8 cellular contexts compared by ENCODE assay signal in genomic region chr2:178482437-178482836, GRCh38. TPM values are rescaled to one million over a fixed set of nuclear protein-coding genes. Genes with fewer than 3 reads are reported as not detected.
A peak's percentile ranks its signal among the peaks of the same experiment; 100 is the strongest.
DNase-seq lines count a peak whose midpoint lies in the region; ATAC-seq, FAIRE-seq and TF ChIP-seq lines count a peak whose summit lies in the region.

No MANE protein-coding gene starts in this region.

- BruUV-seq in OCI-LY7 (replicated peaks; lab: Mats Ljungman, UMichigan) = no TSS peak

- 0 out of 2 replicates have a peak, but pooled peaks cover 9% of the 10 kb centered on the region for H3K36me3 ChIP-seq in HAP-1 (replicated peaks)
- H3K36me3 ChIP-seq in OCI-LY7 (ENCODE audit: insufficient read depth, low read length) = peaks cover 19% of the 10 kb centered on the region

- H3K4me3 ChIP-seq in HAP-1 (peak overlapping the region; percentile 54), OCI-LY7 (ENCODE audit: low read depth, low read length, poor library complexity, severe bottlenecking) (peak overlapping the region; percentile 78)

- no peak for DNase-seq in GM18507 (ENCODE audit: extremely low spot score, insufficient read length, low read depth)
- peak; percentile 35 to 67 for DNase-seq in HAP-1 (ENCODE audit: low spot score in 2 of 2)
- DNase-seq in OCI-LY7 (ENCODE audit: low spot score) = peak; percentile 32
- no peak for DNase-seq in naive thymus-derived CD8-positive, alpha-beta T cell
- no peak for DNase-seq in H54 (ENCODE audit: insufficient read length, low spot score)
- DNase-seq in left colon = no peak
- no peak for DNase-seq in T1000 (lab: John Stamatoyannopoulos, UW)
- no peak for DNase-seq in NCI-H774 (lab: John Stamatoyannopoulos, UW)

- peaks cover 50% of the 10 kb centered on the region for H3K79me2 ChIP-seq in OCI-LY7 (ENCODE audit: insufficient read depth, low read depth, low read length)

- ATAC-seq in naive thymus-derived CD8-positive, alpha-beta T cell = no peak
- no peak for ATAC-seq in left colon

- H3K9me2 ChIP-seq in OCI-LY7 (ENCODE audit: insufficient read depth, low read length) = no peaks in the 10 kb centered on the region

- POLR2A ChIA-PET in OCI-LY7 (lab: Charles Lee) = interaction anchor here (0.7 to 2.4 kb wide), 15 partner anchors 8 to 1271 kb away, joined by 3 to 21 read pairs (median 3); partner anchors contain the start of genes PJVK and PRKRA
- POLR2A ChIA-PET in naive thymus-derived CD8-positive, alpha-beta T cell (lab: Charles Lee) = interaction anchor here (0.6 to 1.4 kb wide), 2 partner anchors 33 to 181 kb away, joined by 3 to 6 read pairs; no protein-coding TSS in a partner anchor

- H3K27me3 Mint-ChIP-seq in naive thymus-derived CD8-positive, alpha-beta T cell = no peaks in the 10 kb centered on the region

- H3K4me2 ChIP-seq in OCI-LY7 (ENCODE audit: low read length) = peak overlapping the region; percentile 97

- peaks cover 20% of the 10 kb centered on the region; the same call in 1 of the 2 replicates for H4K20me1 ChIP-seq in OCI-LY7 (ENCODE audit: insufficient read depth, low read length)

- peak overlapping the region; percentile 61 to 97 (median 94) for H3K4me3 Mint-ChIP-seq in naive thymus-derived CD8-positive, alpha-beta T cell

- no peak overlapping the region for H2AFZ ChIP-seq in OCI-LY7 (ENCODE audit: low read length)

- TF ChIP-seq CTCF in OCI-LY7 (conservative IDR thresholded peaks at IDR 0.05; ENCODE audit: low read length) = no peak

- no peak for TF ChIP-seq POLR2A in H54 (IDR thresholded peaks at IDR 0.05; ENCODE audit: low read depth, low read length)

- no peaks in the 10 kb centered on the region for H3K27me3 ChIP-seq in HAP-1 (ENCODE audit: low read depth)

- intact Hi-C loops in OCI-LY7 (cut with micrococcal nuclease; ENCODE audit: unreplicated experiment) = no loop called here
- intact Hi-C loops in left colon (cut with DNase I, micrococcal nuclease) = no loop called here

- H3K4me1 Mint-ChIP-seq in naive thymus-derived CD8-positive, alpha-beta T cell = peaks cover 31 to 77% (median 67%) of the 10 kb centered on the region in 4 donors

- no peak overlapping the region for H3K27ac ChIP-seq in OCI-LY7 (ENCODE audit: low read depth, low read length, poor library complexity, severe bottlenecking)

- peak overlapping the region in 3 of 10 donors; percentile 5 to 88 (median 74) for H3K27ac Mint-ChIP-seq in naive thymus-derived CD8-positive, alpha-beta T cell

- in situ Hi-C loops in HAP-1 (cut with MboI; ENCODE audit: low sequenced_read_pairs) = no loop called here

- no peaks in the 10 kb centered on the region for H3K9me3 Mint-ChIP-seq in naive thymus-derived CD8-positive, alpha-beta T cell

- FAIRE-seq in GM18507 (lab: Jason Lieb, UNC) (peak; percentile 42), H54 (lab: Jason Lieb, UNC) (no peak)

- H3K9me3 ChIP-seq in HAP-1 (no peaks in the 10 kb centered on the region), OCI-LY7 (ENCODE audit: low read length) (no peaks in the 10 kb centered on the region)

- CTCF ChIA-PET in OCI-LY7 (lab: Charles Lee; ENCODE audit: unreplicated experiment) = no interaction called here

- H3K36me3 Mint-ChIP-seq in naive thymus-derived CD8-positive, alpha-beta T cell = peaks cover 6 to 26% (median 9%) of the 10 kb centered on the region in 3 donors

- peaks cover 21% of the 10 kb centered on the region for H3K4me1 ChIP-seq in HAP-1
- peaks cover 28% of the 10 kb centered on the region for H3K4me1 ChIP-seq in OCI-LY7 (ENCODE audit: insufficient read depth, low read length, poor library complexity, severe bottlenecking)

RNA-seq across cellular contexts. Expression of gene PLEKHA3, which starts 2.2 kb away (rescaled TPM):
- total RNA-seq in OCI-LY7 (2014; rRNA removed; shearing (Covaris generic)) = 3.6 and 6.9 TPM in 2 replicates
- total RNA-seq in OCI-LY7 (2022) = 19.2 and 19.5 TPM in 2 replicates
- 10 to 100 TPM; 39.5 to 40.6 TPM for total RNA-seq in naive thymus-derived CD8-positive, alpha-beta T cell
- polyA plus RNA-seq in naive thymus-derived CD8-positive, alpha-beta T cell = 10 to 100 TPM; 18.4 to 24.6 (median 24.4) TPM
- 10 to 100 TPM; 17.7 to 31.9 TPM for total RNA-seq in left colon

RNA-seq across cellular contexts. Expression of gene FKBP7, which starts 4.0 kb away (rescaled TPM):
- total RNA-seq in OCI-LY7 (2014; rRNA removed; shearing (Covaris generic)) = 8.5 and 10.7 TPM in 2 replicates
- total RNA-seq in OCI-LY7 (2022) (8.3 TPM in 2 replicates), left colon (1 to 10 TPM; 2.4 to 3.5 TPM)
- total RNA-seq in naive thymus-derived CD8-positive, alpha-beta T cell = 1 to 10 TPM; 1.5 to 2.4 TPM
- polyA plus RNA-seq in naive thymus-derived CD8-positive, alpha-beta T cell = 1 to 10 TPM; 2.9 to 7.0 (median 3.9) TPM

RNA-seq across cellular contexts. Expression of gene PJVK, which starts 31.3 kb away (rescaled TPM):
- 2.2 and 4.0 TPM in 2 replicates for total RNA-seq in OCI-LY7 (2014; rRNA removed; shearing (Covaris generic))
- 6.9 and 9.2 TPM in 2 replicates for total RNA-seq in OCI-LY7 (2022)
- total RNA-seq in naive thymus-derived CD8-positive, alpha-beta T cell = 1 to 10 TPM; 4.2 to 4.5 TPM
- 1 to 10 TPM in 1 of 3 donors, under 1 TPM in 2; 0.38 to 1.6 (median 0.44) TPM for polyA plus RNA-seq in naive thymus-derived CD8-positive, alpha-beta T cell
- total RNA-seq in left colon = 1 to 10 TPM; 1.1 TPM

RNA-seq across cellular contexts. Expression of gene PRKRA, which starts 31.5 kb away (rescaled TPM):
- total RNA-seq in OCI-LY7 (2014; rRNA removed; shearing (Covaris generic)) = 68.7 and 79.5 TPM in 2 replicates
- total RNA-seq in OCI-LY7 (2022) = 74.1 and 76.4 TPM in 2 replicates
- total RNA-seq in naive thymus-derived CD8-positive, alpha-beta T cell = 10 to 100 TPM; 66.1 to 74.8 TPM
- polyA plus RNA-seq in naive thymus-derived CD8-positive, alpha-beta T cell = 10 to 100 TPM; 57.4 to 66.5 (median 61.6) TPM
- 10 to 100 TPM; 31.1 to 31.4 TPM for total RNA-seq in left colon

Comparison
In these comparisons a context has a peak if more than half of its experiments do, and no peak if none do; other contexts are left out.
1. DNase-seq: peak in HAP-1 (2 of 2) and OCI-LY7 (single experiment); none in GM18507 (single experiment), naive thymus-derived CD8-positive, alpha-beta T cell (0 of 10), H54 (single experiment), left colon (0 of 2), T1000 (single experiment) and NCI-H774 (single experiment).